In the genomic region with DNA sequence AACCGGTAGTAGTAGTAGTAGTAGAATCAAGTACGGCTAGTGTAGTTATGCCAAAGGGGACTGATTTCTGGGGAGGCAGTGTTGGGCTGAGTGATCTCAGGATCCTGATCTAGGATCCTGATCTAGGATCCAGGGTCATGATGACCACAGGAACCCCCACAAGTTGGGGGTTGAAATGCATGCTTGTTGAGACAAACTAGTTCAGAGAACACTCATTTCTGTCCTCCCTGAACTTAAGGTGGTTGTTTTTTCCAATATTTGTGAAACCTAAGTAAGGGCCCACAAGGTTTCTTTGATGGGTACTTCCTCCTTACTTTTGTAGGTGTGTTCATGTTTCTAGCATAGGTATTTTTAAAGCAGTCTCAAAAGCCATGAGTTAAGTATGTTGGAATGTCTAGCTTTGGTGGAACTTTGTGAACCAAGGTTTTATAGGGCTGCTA, we compare ENCODE assay signal across 16 cellular contexts. TPM values are rescaled to one million over a fixed set of nuclear protein-coding genes. Genes with fewer than 3 reads are reported as not detected.
A peak's percentile ranks its signal among the peaks of the same experiment; 100 is the strongest.
DNase-seq lines count a peak whose midpoint lies in the region; ATAC-seq and TF ChIP-seq lines count a peak whose summit lies in the region.
"Had no signal": no experiment of that assay in that cellular context is flagged by ENCODE, and none has a peak within 500 bp of the region (broad histone marks: within the 10 kb centered on the region; RNA-seq: fewer than 3 reads in every experiment).

No MANE protein-coding gene starts in this region.

- H3K27me3 Mint-ChIP-seq in activated CD4-positive, alpha-beta T cell treated with anti-CD3 and anti-CD28 coated beads for 36 hours: no peaks in the 10 kb centered on the region
- H3K27me3 Mint-ChIP-seq in stimulated activated naive CD8-positive, alpha-beta T cell treated with anti-CD3 and anti-CD28 coated beads, Interleukin-15, amount 100 ng/mL, for 72 hours: no peaks in the 10 kb centered on the region
- H3K27me3 Mint-ChIP-seq: effector memory CD8-positive, alpha-beta T cell had no signal

- peaks cover 3% of the 10 kb centered on the region for H3K4me1 Mint-ChIP-seq in activated CD4-positive, alpha-beta T cell treated with anti-CD3 and anti-CD28 coated beads for 36 hours
- peaks cover 12% of the 10 kb centered on the region for H3K4me1 Mint-ChIP-seq in stimulated activated naive CD8-positive, alpha-beta T cell treated with anti-CD3 and anti-CD28 coated beads, Interleukin-15, amount 100 ng/mL, for 72 hours

- peak; percentile 33 for ATAC-seq in activated CD4-positive, alpha-beta T cell treated with anti-CD3 and anti-CD28 coated beads for 36 hours
- peak; percentile 46 for ATAC-seq in HG02840 (IDR thresholded peaks at IDR 0.05; ENCODE audit: low FRiP score, unreplicated experiment)
- ATAC-seq in stimulated activated naive CD8-positive, alpha-beta T cell treated with anti-CD3 and anti-CD28 coated beads, Interleukin-15, amount 100 ng/mL, for 72 hours: peak; percentile 60
- ATAC-seq: effector memory CD8-positive, alpha-beta T cell; left cardiac atrium had no signal

- DNase-seq in activated CD4-positive, alpha-beta T cell treated with anti-CD3 and anti-CD28 coated beads for 36 hours: no peak
- DNase-seq in activated CD4-positive, alpha-beta T cell treated with anti-CD3 and anti-CD28 coated beads for 1 hour: no peak
- DNase-seq in RWPE1 (ENCODE audit: low spot score) (peak; percentile 19), NCI-H1694 treated with DMSO at 0.1 percent for 48 hours (lab: John Stamatoyannopoulos, UW) (no peak), substantia nigra (lab: John Stamatoyannopoulos, UW) (no peak), caudate nucleus (lab: John Stamatoyannopoulos, UW) (no peak)
- DNase-seq in stimulated activated naive CD8-positive, alpha-beta T cell treated with anti-CD3 and anti-CD28 coated beads, Interleukin-15, amount 100 ng/mL, for 72 hours: peak in 1 of 2 donors; percentile 9
- DNase-seq: activated T-cell treated with anti-CD3 and anti-CD28 coated beads, Interleukin-2, amount 50 U/mL, for 1 hour; effector memory CD8-positive, alpha-beta T cell; glutamatergic neuron; left cardiac atrium; SJCRH30 had no signal

- CTCF ChIA-PET in activated CD4-positive, alpha-beta T cell treated with anti-CD3 and anti-CD28 coated beads for 36 hours (lab: Charles Lee): no interaction called here
- CTCF ChIA-PET in RWPE1 (lab: Yijun Ruan, JAX): no interaction called here

- POLR2A ChIA-PET in activated CD4-positive, alpha-beta T cell treated with anti-CD3 and anti-CD28 coated beads for 36 hours (lab: Charles Lee): no interaction called here
- POLR2A ChIA-PET in RWPE1 (lab: Yijun Ruan, JAX; ENCODE audit: low non-redundant PET): no interaction called here

- no peaks in the 10 kb centered on the region for H3K36me3 Mint-ChIP-seq in activated CD4-positive, alpha-beta T cell treated with anti-CD3 and anti-CD28 coated beads for 36 hours (ENCODE audit: low read depth)

- intact Hi-C loops in activated CD4-positive, alpha-beta T cell treated with anti-CD3 and anti-CD28 coated beads for 36 hours (cut with DNase I, micrococcal nuclease): no loop called here

- no peaks in the 10 kb centered on the region for H3K9me3 Mint-ChIP-seq in activated CD4-positive, alpha-beta T cell treated with anti-CD3 and anti-CD28 coated beads for 36 hours (ENCODE audit: low read depth)
- H3K9me3 Mint-ChIP-seq in stimulated activated naive CD8-positive, alpha-beta T cell treated with anti-CD3 and anti-CD28 coated beads, Interleukin-15, amount 100 ng/mL, for 72 hours: no peaks in the 10 kb centered on the region
- H3K9me3 Mint-ChIP-seq: effector memory CD8-positive, alpha-beta T cell had no signal

- H3K27ac ChIP-seq in RWPE1 (peak overlapping the region; percentile 32; the same call in 1 of the 2 replicates), substantia nigra (ENCODE audit: low read depth, low read length, poor library complexity, severe bottlenecking) (no peak overlapping the region), caudate nucleus (ENCODE audit: low read depth, low read length) (no peak overlapping the region)
- H3K27ac ChIP-seq: 22Rv1, SJCRH30, thoracic aorta had no signal

- H3K4me3 Mint-ChIP-seq in activated CD4-positive, alpha-beta T cell treated with anti-CD3 and anti-CD28 coated beads for 36 hours: no peak overlapping the region
- no peak overlapping the region for H3K4me3 Mint-ChIP-seq in stimulated activated naive CD8-positive, alpha-beta T cell treated with anti-CD3 and anti-CD28 coated beads, Interleukin-15, amount 100 ng/mL, for 72 hours
- H3K4me3 Mint-ChIP-seq: effector memory CD8-positive, alpha-beta T cell had no signal

- H3K27ac Mint-ChIP-seq in activated CD4-positive, alpha-beta T cell treated with anti-CD3 and anti-CD28 coated beads for 36 hours: no peak overlapping the region
- no peak overlapping the region for H3K27ac Mint-ChIP-seq in stimulated activated naive CD8-positive, alpha-beta T cell treated with anti-CD3 and anti-CD28 coated beads, Interleukin-15, amount 100 ng/mL, for 72 hours
- H3K27ac Mint-ChIP-seq: effector memory CD8-positive, alpha-beta T cell had no signal

- TF ChIP-seq CTCF in RWPE1 (conservative IDR thresholded peaks at IDR 0.05; ENCODE audit: low read depth): no peak

RNA-seq across cellular contexts. Expression of a gene that starts 33.9 kb away (rescaled TPM):
- total RNA-seq in activated CD4-positive, alpha-beta T cell treated with anti-CD3 and anti-CD28 coated beads for 36 hours: not detected
- total RNA-seq: HT1080, left cardiac atrium, SJCRH30, thoracic aorta had no signal
